ENCODE assay signal across 26 cellular contexts in the genomic region with DNA sequence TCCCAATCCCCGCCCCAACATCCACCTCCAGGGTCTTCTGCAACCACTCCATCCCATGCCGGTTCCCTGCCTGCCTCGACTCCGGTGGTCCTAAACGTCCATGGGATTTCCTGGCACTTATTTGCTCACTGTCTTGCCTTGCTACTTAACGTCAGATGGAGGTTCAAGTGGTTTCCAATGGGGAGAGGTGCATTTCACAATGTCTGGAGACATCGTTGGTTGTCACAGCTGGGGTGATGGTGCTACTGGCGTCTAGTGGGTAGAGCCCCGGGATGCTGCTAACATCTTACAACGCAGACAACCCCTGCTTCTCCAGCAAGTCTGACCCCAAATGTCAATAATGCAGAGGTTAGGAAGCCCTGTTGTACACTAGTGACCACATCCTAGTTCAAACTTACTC.
DNase-seq lines count a peak whose midpoint lies in the region; ATAC-seq and TF ChIP-seq lines count a peak whose summit lies in the region.
"Had no signal": no experiment of that assay in that cellular context is flagged by ENCODE, and none has a peak within 500 bp of the region (broad histone marks: within the 10 kb centered on the region; RNA-seq: fewer than 3 reads in every experiment).

No MANE protein-coding gene starts in this region.

- no peak overlapping the region for H3K9ac ChIP-seq in Karpas-422 (ENCODE audit: low read length)
- H3K9ac ChIP-seq: GM23248 had no signal

- H3K4me1 ChIP-seq in thyroid gland (peaks cover 35 to 39% of the 10 kb centered on the region in 2 donors), Karpas-422 (ENCODE audit: low read length) (no peaks in the 10 kb centered on the region)

- no peaks in the 10 kb centered on the region for H3K9me3 Mint-ChIP-seq in activated CD8-positive, alpha-beta memory T cell treated with anti-CD3 and anti-CD28 coated beads, Interleukin-2, amount 10 ng/mL, durations not matched to agents 7 days and 5 days (ENCODE audit: low read depth)
- H3K9me3 Mint-ChIP-seq: T-cell had no signal

- no peak overlapping the region for H3K27ac Mint-ChIP-seq in activated CD8-positive, alpha-beta memory T cell treated with anti-CD3 and anti-CD28 coated beads, Interleukin-2, amount 10 ng/mL, durations not matched to agents 7 days and 5 days
- H3K27ac Mint-ChIP-seq: T-cell had no signal

- TF ChIP-seq CTCF in NB4 (IDR thresholded peaks at IDR 0.05; ENCODE audit: low read depth, low read length) = no peak
- no peak for TF ChIP-seq CTCF in thyroid gland (IDR thresholded peaks at IDR 0.05)

- no peak overlapping the region for H2AFZ ChIP-seq in Karpas-422 (ENCODE audit: low read length)
- H2AFZ ChIP-seq: GM23248 had no signal

- H3K9me3 ChIP-seq in thyroid gland (no peaks in the 10 kb centered on the region), Karpas-422 (ENCODE audit: low read length) (no peaks in the 10 kb centered on the region)

- H3K9me2 ChIP-seq in Karpas-422 (replicated peaks; ENCODE audit: insufficient read depth, low read length) = no peaks in the 10 kb centered on the region

- H3K36me3 ChIP-seq in thyroid gland (no peaks in the 10 kb centered on the region), Karpas-422 (ENCODE audit: insufficient read depth, low read length) (peaks cover 9% of the 10 kb centered on the region; the same call in 1 of the 2 replicates)

- no peaks in the 10 kb centered on the region for H3K36me3 Mint-ChIP-seq in activated CD8-positive, alpha-beta memory T cell treated with anti-CD3 and anti-CD28 coated beads, Interleukin-2, amount 10 ng/mL, durations not matched to agents 7 days and 5 days
- H3K36me3 Mint-ChIP-seq: T-cell had no signal

- 36 to 39% methylated on average over 10 of the region's 10 CpGs for WGBS in thyroid gland, 2 donors

- CTCF ChIA-PET in activated CD8-positive, alpha-beta memory T cell treated with anti-CD3 and anti-CD28 coated beads, Interleukin-2, amount 10 ng/mL, durations not matched to agents 7 days and 5 days (lab: Charles Lee) = interaction anchor here (1.0 kb wide), 1 partner anchor 11 kb away, joined by 3 read pairs; no protein-coding TSS in a partner anchor

- no peak overlapping the region for H3K4me3 Mint-ChIP-seq in activated CD8-positive, alpha-beta memory T cell treated with anti-CD3 and anti-CD28 coated beads, Interleukin-2, amount 10 ng/mL, durations not matched to agents 7 days and 5 days
- H3K4me3 Mint-ChIP-seq: T-cell had no signal

- H3K27me3 Mint-ChIP-seq in activated CD8-positive, alpha-beta memory T cell treated with anti-CD3 and anti-CD28 coated beads, Interleukin-2, amount 10 ng/mL, durations not matched to agents 7 days and 5 days = no peaks in the 10 kb centered on the region
- H3K27me3 Mint-ChIP-seq: T-cell had no signal

- H3K79me2 ChIP-seq in Karpas-422 (ENCODE audit: low read length) = no peaks in the 10 kb centered on the region

- H3K27me3 ChIP-seq in thyroid gland = no peaks in the 10 kb centered on the region
- no peaks in the 10 kb centered on the region for H3K27me3 ChIP-seq in Karpas-422 (ENCODE audit: low read length)

- no peak overlapping the region for H3K27ac ChIP-seq in thyroid gland
- H3K27ac ChIP-seq in Karpas-422 (ENCODE audit: low read length) = no peak overlapping the region
- H3K27ac ChIP-seq: GM23248, RWPE1 had no signal

- ATAC-seq in activated CD8-positive, alpha-beta memory T cell treated with anti-CD3 and anti-CD28 coated beads, Interleukin-2, amount 10 ng/mL, durations not matched to agents 7 days and 5 days = no peak
- ATAC-seq in left lobe of liver (no peak), HG03175 (IDR thresholded peaks at IDR 0.05; ENCODE audit: unreplicated experiment) (no peak)
- ATAC-seq: Panc1, T-cell had no signal

- peak; percentile 35 for DNase-seq in activated CD8-positive, alpha-beta memory T cell treated with anti-CD3 and anti-CD28 coated beads, Interleukin-2, amount 10 ng/mL, durations not matched to agents 7 days and 5 days
- no peak for DNase-seq in activated CD8-positive, alpha-beta memory T cell treated with anti-CD3 and anti-CD28 coated beads, Interleukin-2, amount 50 U/mL, for 48 hours
- DNase-seq in NB4 (ENCODE audit: low read depth) (peak; percentile 44), left lobe of liver (ENCODE audit: low spot score) (peak; percentile 30), thyroid gland (peak; percentile 26 to 49), Karpas-422 (no peak), KG1 (lab: John Stamatoyannopoulos, UW) (no peak)
- DNase-seq: Calu3; DMS79 treated with DMSO at 0.1 percent for 48 hours; GF-D8; GM23248; H7; Kasumi-1; NCI-H1092 treated with DMSO at 0.1 percent for 48 hours; NCI-H1436; NCI-H187 treated with DMSO at 0.1 percent for 48 hours; NCI-H2107; NCI-H446 treated with DMSO at 0.1 percent for 48 hours; NCI-H526; NCI-H82; NK-92 treated with Interleukin-12 subunit alpha and Interleukin-12 subunit beta, amount 100 ng/mL, for 24 hours; SHP77; T-cell had no signal

- H4K20me1 ChIP-seq in Karpas-422 (ENCODE audit: insufficient read depth, low read depth, low read length) = no peaks in the 10 kb centered on the region

- no peak for TF ChIP-seq POLR2A in NB4 (IDR thresholded peaks at IDR 0.05; ENCODE audit: extremely low read depth, insufficient read length)
- TF ChIP-seq POLR2A in thyroid gland (IDR thresholded peaks at IDR 0.05) = no peak

- H3K4me2 ChIP-seq in Karpas-422 (ENCODE audit: low read depth, low read length, poor library complexity, severe bottlenecking) = no peak overlapping the region

- intact Hi-C loops in thyroid gland (cut with DNase I) = no loop called here

- no peaks in the 10 kb centered on the region for H3K4me1 Mint-ChIP-seq in activated CD8-positive, alpha-beta memory T cell treated with anti-CD3 and anti-CD28 coated beads, Interleukin-2, amount 10 ng/mL, durations not matched to agents 7 days and 5 days
- H3K4me1 Mint-ChIP-seq: T-cell had no signal

- H3K4me3 ChIP-seq in NB4 (ENCODE audit: low read depth, low read length) (no peak overlapping the region), thyroid gland (replicated peaks in 1 of 3) (no peak overlapping the region), Karpas-422 (ENCODE audit: low read length) (no peak overlapping the region)
- H3K4me3 ChIP-seq: GM23248 had no signal

Comparison
In these comparisons a context has a peak if more than half of its experiments do, and no peak if none do; other contexts are left out.
1. DNase-seq: peak in activated CD8-positive, alpha-beta memory T cell treated with anti-CD3 and anti-CD28 coated beads, Interleukin-2, amount 10 ng/mL, durations not matched to agents 7 days and 5 days (single experiment), NB4 (single experiment), left lobe of liver (single experiment) and thyroid gland (2 of 2); none in activated CD8-positive, alpha-beta memory T cell treated with anti-CD3 and anti-CD28 coated beads, Interleukin-2, amount 50 U/mL, for 48 hours (single experiment), Karpas-422 (single experiment) and KG1 (single experiment).